In the genomic region with DNA sequence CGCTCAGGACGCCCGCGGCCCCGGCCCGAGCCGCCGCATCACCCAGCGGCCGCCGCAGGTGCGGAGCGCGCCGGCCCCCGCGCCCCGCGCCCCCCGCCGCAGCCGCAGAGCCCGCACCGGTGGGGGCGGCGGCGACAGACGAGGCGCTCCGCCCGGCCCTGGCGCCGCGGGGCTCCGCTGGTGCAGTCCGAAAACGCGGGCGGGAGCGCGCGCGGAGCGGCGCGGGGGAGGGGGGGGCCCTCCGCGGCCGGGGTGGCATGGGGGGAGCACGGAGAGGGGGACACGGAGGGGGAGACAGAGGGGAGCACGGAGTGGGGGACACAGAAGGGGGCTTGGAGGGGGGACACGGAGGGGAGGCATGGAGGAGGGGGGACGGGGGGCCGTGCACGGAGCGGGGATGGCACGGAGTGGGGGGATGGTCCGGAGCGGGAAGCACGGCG, we compare ENCODE assay signal across 9 cellular contexts. TPM values are rescaled to one million over a fixed set of nuclear protein-coding genes. Genes with fewer than 3 reads are reported as not detected.
DNase-seq lines count a peak whose midpoint lies in the region; ATAC-seq and TF ChIP-seq lines count a peak whose summit lies in the region.
"Had no signal": no experiment of that assay in that cellular context is flagged by ENCODE, and none has a peak within 500 bp of the region (broad histone marks: within the 10 kb centered on the region; RNA-seq: fewer than 3 reads in every experiment).

AATK (minus strand) TSS at position 189 of the 440 bp plus-strand sequence. CDS start 229 bp downstream, outside the sequence.

- H3K4me3 Mint-ChIP-seq in activated naive CD4-positive, alpha-beta T cell treated with anti-CD3 and anti-CD28 coated beads, Interleukin-2, amount 50 U/mL, for 24 hours: peak within 1 kb of the TSS; percentile 58
- no peak within 1 kb of the TSS for H3K4me3 Mint-ChIP-seq in activated naive CD4-positive, alpha-beta T cell treated with anti-CD3 and anti-CD28 coated beads for 36 hours
- peak within 1 kb of the TSS; percentile 64 for H3K4me3 Mint-ChIP-seq in nephron progenitor cell
- H3K4me3 Mint-ChIP-seq: activated CD4-positive, alpha-beta memory T cell treated with anti-CD3 and anti-CD28 coated beads, Interleukin-2, amount 10 ng/mL, durations not matched to agents 7 days and 5 days had no signal

- H3K9me3 Mint-ChIP-seq in activated naive CD4-positive, alpha-beta T cell treated with anti-CD3 and anti-CD28 coated beads, Interleukin-2, amount 50 U/mL, for 24 hours: no peaks in the 10 kb centered on the region
- H3K9me3 Mint-ChIP-seq in activated naive CD4-positive, alpha-beta T cell treated with anti-CD3 and anti-CD28 coated beads for 36 hours: no peaks in the 10 kb centered on the region
- no peaks in the 10 kb centered on the region for H3K9me3 Mint-ChIP-seq in nephron progenitor cell
- H3K9me3 Mint-ChIP-seq: activated CD4-positive, alpha-beta memory T cell treated with anti-CD3 and anti-CD28 coated beads, Interleukin-2, amount 10 ng/mL, durations not matched to agents 7 days and 5 days had no signal

- H3K9me3 ChIP-seq in esophagus (ENCODE audit: control insufficient read depth in 2 of 2, insufficient read depth in 1 of 2, low read depth in 1 of 2, low read length in 1 of 2) (peaks cover 0 to 4% of the 10 kb centered on the region in 2 donors), vagina (no peaks in the 10 kb centered on the region)

- H3K27ac ChIP-seq in esophagus (ENCODE audit: low read depth in 2 of 2, low read length in 1 of 2) (peak within 1 kb of the TSS; percentile 3 to 13), vagina (no peak within 1 kb of the TSS)

- no peak for TF ChIP-seq POLR2A in vagina (IDR thresholded peaks at IDR 0.05)

- 1 to 2% methylated on average over 35 to 61 of the region's 62 CpGs for WGBS in esophagus, 2 donors

- intact Hi-C loops in activated naive CD4-positive, alpha-beta T cell treated with anti-CD3 and anti-CD28 coated beads for 36 hours (cut with micrococcal nuclease): no loop called here
- intact Hi-C loops in vagina (cut with DNase I): no loop called here

- peaks cover 12% of the 10 kb centered on the region for H3K4me1 Mint-ChIP-seq in activated naive CD4-positive, alpha-beta T cell treated with anti-CD3 and anti-CD28 coated beads, Interleukin-2, amount 50 U/mL, for 24 hours
- H3K4me1 Mint-ChIP-seq in activated naive CD4-positive, alpha-beta T cell treated with anti-CD3 and anti-CD28 coated beads for 36 hours (ENCODE audit: low read depth): peaks cover 1% of the 10 kb centered on the region
- H3K4me1 Mint-ChIP-seq in nephron progenitor cell: peaks cover 14% of the 10 kb centered on the region
- H3K4me1 Mint-ChIP-seq: activated CD4-positive, alpha-beta memory T cell treated with anti-CD3 and anti-CD28 coated beads, Interleukin-2, amount 10 ng/mL, durations not matched to agents 7 days and 5 days had no signal

- H3K27me3 ChIP-seq in esophagus (ENCODE audit: control insufficient read depth in 1 of 2, insufficient read depth in 2 of 2, low read length in 2 of 2) (peaks cover 0 to 11% of the 10 kb centered on the region in 2 donors), vagina (no peaks in the 10 kb centered on the region)

- peaks cover 1% of the 10 kb centered on the region for H3K27me3 Mint-ChIP-seq in activated naive CD4-positive, alpha-beta T cell treated with anti-CD3 and anti-CD28 coated beads, Interleukin-2, amount 50 U/mL, for 24 hours
- peaks cover 12% of the 10 kb centered on the region for H3K27me3 Mint-ChIP-seq in activated naive CD4-positive, alpha-beta T cell treated with anti-CD3 and anti-CD28 coated beads for 36 hours (ENCODE audit: low read depth)
- H3K27me3 Mint-ChIP-seq in nephron progenitor cell (ENCODE audit: low read depth, poor library complexity): no peaks in the 10 kb centered on the region

- no peak for DNase-seq in activated naive CD4-positive, alpha-beta T cell treated with anti-CD3 and anti-CD28 coated beads for 36 hours
- DNase-seq in nephron progenitor cell: no peak
- DNase-seq in vagina (ENCODE audit: extremely low spot score in 2 of 2): no peak
- DNase-seq in NOMO-1 (lab: John Stamatoyannopoulos, UW; ENCODE audit: unreplicated experiment in 2 of 2): no peak
- no peak for DNase-seq in SW 1271 (lab: John Stamatoyannopoulos, UW)
- DNase-seq: activated CD4-positive, alpha-beta memory T cell treated with anti-CD3 and anti-CD28 coated beads, Interleukin-2, amount 10 ng/mL, durations not matched to agents 7 days and 5 days had no signal

- CTCF ChIA-PET in activated naive CD4-positive, alpha-beta T cell treated with anti-CD3 and anti-CD28 coated beads for 36 hours (lab: Charles Lee): no interaction called here

- TF ChIP-seq CTCF in nephron progenitor cell (IDR thresholded peaks at IDR 0.05): no peak
- no peak for TF ChIP-seq CTCF in vagina (IDR thresholded peaks at IDR 0.05)

- H3K27ac Mint-ChIP-seq in activated naive CD4-positive, alpha-beta T cell treated with anti-CD3 and anti-CD28 coated beads, Interleukin-2, amount 50 U/mL, for 24 hours: no peak within 1 kb of the TSS
- H3K27ac Mint-ChIP-seq in activated naive CD4-positive, alpha-beta T cell treated with anti-CD3 and anti-CD28 coated beads for 36 hours: no peak within 1 kb of the TSS
- no peak within 1 kb of the TSS for H3K27ac Mint-ChIP-seq in nephron progenitor cell
- H3K27ac Mint-ChIP-seq: activated CD4-positive, alpha-beta memory T cell treated with anti-CD3 and anti-CD28 coated beads, Interleukin-2, amount 10 ng/mL, durations not matched to agents 7 days and 5 days had no signal

- no peak for ATAC-seq in HG03378 (IDR thresholded peaks at IDR 0.05; ENCODE audit: unreplicated experiment)

- H3K36me3 Mint-ChIP-seq in activated naive CD4-positive, alpha-beta T cell treated with anti-CD3 and anti-CD28 coated beads, Interleukin-2, amount 50 U/mL, for 24 hours: no peaks in the 10 kb centered on the region
- H3K36me3 Mint-ChIP-seq in activated naive CD4-positive, alpha-beta T cell treated with anti-CD3 and anti-CD28 coated beads for 36 hours (ENCODE audit: low read depth): no peaks in the 10 kb centered on the region
- H3K36me3 Mint-ChIP-seq in nephron progenitor cell (ENCODE audit: low read depth): no peaks in the 10 kb centered on the region

- H3K36me3 ChIP-seq in esophagus (ENCODE audit: control insufficient read depth in 2 of 2, insufficient read depth in 2 of 2, low read length in 1 of 2) (no peaks in the 10 kb centered on the region), vagina (no peaks in the 10 kb centered on the region)

- H3K4me3 ChIP-seq in esophagus (ENCODE audit: low read depth in 1 of 2, low read length in 2 of 2): peak within 1 kb of the TSS; percentile 33 to 35
- H3K4me3 ChIP-seq in vagina: peak within 1 kb of the TSS; percentile 28 to 37

- peaks cover 0 to 7% of the 10 kb centered on the region in 2 donors for H3K4me1 ChIP-seq in esophagus (ENCODE audit: control insufficient read depth in 2 of 2, insufficient read depth in 2 of 2, low read length in 1 of 2)
- peaks cover 7% of the 10 kb centered on the region for H3K4me1 ChIP-seq in vagina

RNA-seq across cellular contexts. Expression of gene AATK, which starts in this region (rescaled TPM):
- total RNA-seq in activated naive CD4-positive, alpha-beta T cell treated with anti-CD3 and anti-CD28 coated beads for 36 hours: under 1 TPM in 1 of 2 experiments, not detected in 1; 0.32 TPM
- 1 to 10 TPM; 1.1 to 1.2 TPM for polyA plus RNA-seq in esophagus
- 6.4 TPM for total RNA-seq in vagina
